8 cellular contexts compared by ENCODE assay signal in the genomic region with DNA sequence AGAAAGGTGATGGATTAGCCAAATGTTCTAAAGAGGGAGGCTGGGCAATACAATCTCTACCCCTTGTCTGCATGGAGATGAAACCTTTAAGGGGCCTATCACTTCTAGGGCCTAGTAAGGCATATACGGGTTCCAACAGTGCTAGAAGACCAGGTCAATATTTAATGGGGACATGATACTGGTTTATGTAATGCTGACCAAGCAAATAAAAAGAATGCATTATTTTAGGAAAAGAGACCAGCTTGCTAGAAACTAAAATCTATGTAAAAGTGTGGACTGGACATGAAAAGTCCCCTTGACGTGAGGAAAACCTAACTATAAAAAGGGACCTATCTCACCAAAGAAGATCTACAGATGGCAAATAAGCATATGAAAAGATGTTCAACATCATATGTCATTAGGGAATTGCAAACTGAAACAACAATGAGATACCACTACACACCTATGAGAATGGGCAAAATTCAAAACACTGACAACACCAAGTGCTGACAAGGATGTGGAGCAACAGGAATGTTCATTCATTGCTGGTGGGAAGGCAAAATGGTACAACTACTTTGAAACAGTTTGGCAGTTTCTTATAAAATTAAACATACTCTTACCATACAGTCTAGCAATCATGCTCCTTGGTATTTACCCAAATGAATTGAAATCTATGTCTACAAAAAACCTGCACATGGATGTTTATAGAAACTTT.
"Had no signal": no experiment of that assay in that cellular context is flagged by ENCODE, and none has a peak within 500 bp of the region (broad histone marks: within the 10 kb centered on the region; RNA-seq: fewer than 3 reads in every experiment).

No MANE protein-coding gene starts in this region.

- H2AFZ ChIP-seq: GM23248 had no signal

- H3K4me3 ChIP-seq: GM23248 had no signal

- H3K27ac ChIP-seq: GM23248, HL-60 had no signal

- FAIRE-seq: H54 had no signal

- H3K9ac ChIP-seq: GM23248 had no signal

- DNase-seq: GM23248, GOT3, H9, HCEC 1CT, Kasumi-1, KG1 had no signal
